26 cellular contexts compared by ENCODE assay signal in genomic region chr6:53504438-53505030, GRCh38.
"Had no signal": no experiment of that assay in that cellular context is flagged by ENCODE, and none has a peak within 500 bp of the region (broad histone marks: within the 10 kb centered on the region; RNA-seq: fewer than 3 reads in every experiment).

No MANE protein-coding gene starts in this region.

- H3K27ac ChIP-seq: colonic mucosa, heart left ventricle, left lung, lower lobe of right lung, pancreas, tibial nerve, upper lobe of right lung, vagina had no signal

- DNase-seq: colonic mucosa; effector CD4-positive, alpha-beta T cell; endodermal cell; erythroblast; foreskin melanocyte; heart left ventricle; hypothalamus; kidney glomerular epithelial cell; left lung; lower lobe of right lung; midbrain; occipital lobe; pancreas; right cardiac atrium; stimulated activated CD4-positive, alpha-beta T cell treated with anti-CD3 and anti-CD28 coated beads, Interleukin-4, amount 100 ng/mL, for 1 hour; stimulated activated CD8-positive, alpha-beta memory T cell treated with anti-CD3 and anti-CD28 coated beads, Interleukin-4, amount 100 ng/mL, for 48 hours; upper lobe of right lung had no signal

- H3K4me1 ChIP-seq: colonic mucosa, heart left ventricle, left lung, lower lobe of right lung, pancreas, tibial nerve, upper lobe of right lung, vagina had no signal

- H3K9me3 ChIP-seq: colonic mucosa, heart left ventricle, left lung, lower lobe of right lung, pancreas, tibial nerve, upper lobe of right lung, vagina had no signal

- H3K27me3 ChIP-seq: colonic mucosa, heart left ventricle, left lung, pancreas, tibial nerve, upper lobe of right lung, vagina had no signal

- H3K27me3 Mint-ChIP-seq: memory B cell; natural killer cell treated with Interleukin-12 subunit alpha and Interleukin-12 subunit beta and Interleukin-15 and Interleukin-18, amount 100 ng/mL, for 72 hours; progenitor cell of endocrine pancreas; stimulated activated memory B cell treated with anti-CD40 and anti-IgM and Interleukin-4, amounts not matched to agents 10 μg/mL and 1 μg/mL and 100 μg/mL, for 72 hours; stimulated activated naive CD8-positive, alpha-beta T cell treated with anti-CD3 and anti-CD28 coated beads, Interleukin-15, Interleukin-2, amounts not matched to agents 100 ng/mL and 50 ng/mL, for 24 hours had no signal

- H3K9me3 Mint-ChIP-seq: endodermal cell; memory B cell; natural killer cell treated with Interleukin-12 subunit alpha and Interleukin-12 subunit beta and Interleukin-15 and Interleukin-18, amount 100 ng/mL, for 72 hours; stimulated activated memory B cell treated with anti-CD40 and anti-IgM and Interleukin-4, amounts not matched to agents 10 μg/mL and 1 μg/mL and 100 μg/mL, for 72 hours; stimulated activated naive CD8-positive, alpha-beta T cell treated with anti-CD3 and anti-CD28 coated beads, Interleukin-15, Interleukin-2, amounts not matched to agents 100 ng/mL and 50 ng/mL, for 24 hours had no signal

- H3K4me3 ChIP-seq: colonic mucosa, heart left ventricle, left lung, lower lobe of right lung, pancreas, tibial nerve, upper lobe of right lung, vagina had no signal

- FAIRE-seq: endothelial cell of umbilical vein, islet of Langerhans, pancreas had no signal

- H3K27ac Mint-ChIP-seq: endodermal cell; memory B cell; natural killer cell treated with Interleukin-12 subunit alpha and Interleukin-12 subunit beta and Interleukin-15 and Interleukin-18, amount 100 ng/mL, for 72 hours; progenitor cell of endocrine pancreas; stimulated activated memory B cell treated with anti-CD40 and anti-IgM and Interleukin-4, amounts not matched to agents 10 μg/mL and 1 μg/mL and 100 μg/mL, for 72 hours; stimulated activated naive CD8-positive, alpha-beta T cell treated with anti-CD3 and anti-CD28 coated beads, Interleukin-15, Interleukin-2, amounts not matched to agents 100 ng/mL and 50 ng/mL, for 24 hours had no signal

- ATAC-seq: heart left ventricle; left lung; lower lobe of right lung; natural killer cell treated with Interleukin-12 subunit alpha and Interleukin-12 subunit beta and Interleukin-15 and Interleukin-18, amount 100 ng/mL, for 72 hours; right cardiac atrium; stimulated activated memory B cell treated with anti-CD40 and anti-IgM and Interleukin-4, amounts not matched to agents 10 μg/mL and 1 μg/mL and 100 μg/mL, for 72 hours; upper lobe of right lung had no signal

- H3K4me1 Mint-ChIP-seq: memory B cell; stimulated activated memory B cell treated with anti-CD40 and anti-IgM and Interleukin-4, amounts not matched to agents 10 μg/mL and 1 μg/mL and 100 μg/mL, for 72 hours had no signal

- H3K4me3 Mint-ChIP-seq: endodermal cell; memory B cell; natural killer cell treated with Interleukin-12 subunit alpha and Interleukin-12 subunit beta and Interleukin-15 and Interleukin-18, amount 100 ng/mL, for 72 hours; stimulated activated memory B cell treated with anti-CD40 and anti-IgM and Interleukin-4, amounts not matched to agents 10 μg/mL and 1 μg/mL and 100 μg/mL, for 72 hours; stimulated activated naive CD8-positive, alpha-beta T cell treated with anti-CD3 and anti-CD28 coated beads, Interleukin-15, Interleukin-2, amounts not matched to agents 100 ng/mL and 50 ng/mL, for 24 hours had no signal
